ENCODE assay signal across 9 cellular contexts in the genomic region with DNA sequence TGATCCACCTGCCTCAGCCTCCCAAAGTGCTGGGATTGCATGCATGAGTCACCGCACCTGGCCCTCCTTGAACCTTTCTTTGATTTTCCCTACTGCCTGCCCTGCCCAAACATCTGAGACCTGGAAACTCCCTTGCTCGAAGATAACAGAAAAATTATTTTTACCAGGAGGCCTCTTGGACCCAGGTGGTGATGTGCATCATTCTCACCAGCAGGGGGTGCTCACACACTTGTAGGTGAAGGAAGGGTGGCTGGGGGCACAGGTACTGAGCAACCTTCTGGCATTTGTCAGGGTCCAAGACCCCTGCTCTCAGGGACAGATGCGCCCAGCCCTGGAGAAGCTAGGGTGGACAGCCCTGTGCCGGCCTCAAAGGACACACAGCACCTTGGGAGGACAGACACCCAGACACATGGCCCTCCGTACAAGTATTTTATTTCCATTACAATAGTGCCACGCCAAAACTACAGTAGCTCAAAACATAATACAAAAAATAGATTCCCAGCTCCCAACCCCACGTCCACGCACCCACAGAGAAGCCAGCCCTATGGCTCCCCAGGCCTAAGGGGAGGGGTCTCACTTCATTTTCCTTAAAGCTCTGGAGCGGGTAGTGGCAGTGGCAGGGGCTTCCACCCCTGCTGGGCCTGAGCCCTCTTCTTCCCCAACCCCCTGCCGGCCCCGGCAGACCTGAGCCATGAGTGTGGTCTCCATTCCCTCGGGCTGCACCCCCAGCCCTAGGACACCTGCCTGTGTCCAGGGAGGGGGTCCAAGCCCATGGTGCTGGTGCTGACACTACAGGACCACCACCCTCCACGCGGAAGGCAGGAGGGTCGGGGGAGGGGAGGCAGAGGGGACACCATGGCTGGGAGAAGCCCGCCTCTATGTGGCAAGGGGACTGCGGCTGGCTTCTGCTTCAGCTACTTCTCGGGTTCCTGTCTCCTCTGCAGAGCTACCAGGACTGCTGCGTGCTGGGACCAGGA. TPM values are rescaled to one million over a fixed set of nuclear protein-coding genes. Genes with fewer than 3 reads are reported as not detected.
A peak's percentile ranks its signal among the peaks of the same experiment; 100 is the strongest.
DNase-seq lines count a peak whose midpoint lies in the region; ATAC-seq and TF ChIP-seq lines count a peak whose summit lies in the region.
"Had no signal": no experiment of that assay in that cellular context is flagged by ENCODE, and none has a peak within 500 bp of the region (broad histone marks: within the 10 kb centered on the region; RNA-seq: fewer than 3 reads in every experiment).

No MANE protein-coding gene starts in this region.

- POLR2A ChIA-PET in activated CD8-positive, alpha-beta T cell treated with anti-CD3 and anti-CD28 coated beads, Interleukin-2, amount 10 ng/mL, durations not matched to agents 7 days and 5 days (lab: Charles Lee) = no interaction called here

- no peaks in the 10 kb centered on the region for H3K9me3 ChIP-seq in suprapubic skin

- no peaks in the 10 kb centered on the region for H3K4me1 ChIP-seq in suprapubic skin

- peaks cover 16% of the 10 kb centered on the region for H3K36me3 Mint-ChIP-seq in activated CD8-positive, alpha-beta T cell treated with anti-CD3 and anti-CD28 coated beads, Interleukin-2, amount 10 ng/mL, durations not matched to agents 7 days and 5 days (ENCODE audit: low read depth)
- H3K36me3 Mint-ChIP-seq in endothelial cell (ENCODE audit: low read depth, unreplicated experiment) (peaks cover 16% of the 10 kb centered on the region), neural crest cell (ENCODE audit: low read depth) (peaks cover 2% of the 10 kb centered on the region)

- no peak overlapping the region for H3K4me3 Mint-ChIP-seq in activated CD8-positive, alpha-beta T cell treated with anti-CD3 and anti-CD28 coated beads, Interleukin-2, amount 10 ng/mL, durations not matched to agents 7 days and 5 days
- no peak overlapping the region for H3K4me3 Mint-ChIP-seq in endothelial cell (ENCODE audit: unreplicated experiment)
- H3K4me3 Mint-ChIP-seq in neural crest cell = no peak overlapping the region

- H3K27me3 Mint-ChIP-seq in activated CD8-positive, alpha-beta T cell treated with anti-CD3 and anti-CD28 coated beads, Interleukin-2, amount 10 ng/mL, durations not matched to agents 7 days and 5 days (ENCODE audit: low read depth) = no peaks in the 10 kb centered on the region
- H3K27me3 Mint-ChIP-seq in endothelial cell (ENCODE audit: unreplicated experiment) (peaks cover 1% of the 10 kb centered on the region), neural crest cell (ENCODE audit: low read depth) (no peaks in the 10 kb centered on the region)

- WGBS in suprapubic skin = 82% methylated on average over 13 of the region's 19 CpGs

- CTCF ChIA-PET in activated CD8-positive, alpha-beta T cell treated with anti-CD3 and anti-CD28 coated beads, Interleukin-2, amount 10 ng/mL, durations not matched to agents 7 days and 5 days (lab: Charles Lee) = interaction anchor here (0.6 to 4.5 kb wide), 23 partner anchors 11 to 520 kb away, joined by 3 to 51 read pairs (median 4); no protein-coding TSS in a partner anchor

- H3K9me3 Mint-ChIP-seq in activated CD8-positive, alpha-beta T cell treated with anti-CD3 and anti-CD28 coated beads, Interleukin-2, amount 10 ng/mL, durations not matched to agents 7 days and 5 days (ENCODE audit: insufficient read depth) = no peaks in the 10 kb centered on the region
- no peaks in the 10 kb centered on the region for H3K9me3 Mint-ChIP-seq in endothelial cell (ENCODE audit: unreplicated experiment)
- no peaks in the 10 kb centered on the region for H3K9me3 Mint-ChIP-seq in neural crest cell

- H3K27me3 ChIP-seq in suprapubic skin = no peaks in the 10 kb centered on the region

- TF ChIP-seq EP300 in suprapubic skin (IDR thresholded peaks at IDR 0.05) = no peak

- DNase-seq in DMS53 (lab: John Stamatoyannopoulos, UW) = peak; percentile 71
- no peak for DNase-seq in DMS53 treated with DMSO at 0.1 percent for 48 hours (lab: John Stamatoyannopoulos, UW; ENCODE audit: unreplicated experiment)
- DNase-seq in NCI-H1694 treated with DMSO at 0.1 percent for 48 hours (lab: John Stamatoyannopoulos, UW) = peak; percentile 16
- DNase-seq in activated CD8-positive, alpha-beta T cell treated with anti-CD3 and anti-CD28 coated beads, Interleukin-2, amount 10 ng/mL, durations not matched to agents 7 days and 5 days = peak; percentile 81
- peak; percentile 68 for DNase-seq in endothelial cell (ENCODE audit: low spot score)
- DNase-seq in neural crest cell (ENCODE audit: low read depth, low spot score) = peak; percentile 54
- no peak for DNase-seq in suprapubic skin (ENCODE audit: low spot score in 2 of 2)
- DNase-seq in globus pallidus (ENCODE audit: low spot score) = no peak

- ATAC-seq in activated CD8-positive, alpha-beta T cell treated with anti-CD3 and anti-CD28 coated beads, Interleukin-2, amount 10 ng/mL, durations not matched to agents 7 days and 5 days = peak; percentile 64

- H3K4me3 ChIP-seq in suprapubic skin = no peak overlapping the region

- H3K27ac ChIP-seq in suprapubic skin = no peak overlapping the region
- H3K27ac ChIP-seq: epithelial cell of prostate had no signal

- no peaks in the 10 kb centered on the region for H3K4me1 Mint-ChIP-seq in activated CD8-positive, alpha-beta T cell treated with anti-CD3 and anti-CD28 coated beads, Interleukin-2, amount 10 ng/mL, durations not matched to agents 7 days and 5 days (ENCODE audit: low read depth)
- no peaks in the 10 kb centered on the region for H3K4me1 Mint-ChIP-seq in endothelial cell (ENCODE audit: unreplicated experiment)
- no peaks in the 10 kb centered on the region for H3K4me1 Mint-ChIP-seq in neural crest cell

- TF ChIP-seq POLR2A in suprapubic skin (IDR thresholded peaks at IDR 0.05) = no peak

- peaks cover 49% of the 10 kb centered on the region for H3K36me3 ChIP-seq in suprapubic skin

- TF ChIP-seq CTCF in endothelial cell (IDR thresholded peaks at IDR 0.05; ENCODE audit: unreplicated experiment) (peak; percentile 87), neural crest cell (conservative IDR thresholded peaks at IDR 0.05) (peak; percentile 75), suprapubic skin (IDR thresholded peaks at IDR 0.05) (peak; percentile 44 to 56)

- H3K27ac Mint-ChIP-seq in activated CD8-positive, alpha-beta T cell treated with anti-CD3 and anti-CD28 coated beads, Interleukin-2, amount 10 ng/mL, durations not matched to agents 7 days and 5 days = no peak overlapping the region
- H3K27ac Mint-ChIP-seq in endothelial cell (ENCODE audit: unreplicated experiment) (no peak overlapping the region), neural crest cell (ENCODE audit: unreplicated experiment) (peak overlapping the region; percentile 12)

RNA-seq across cellular contexts. Expression of a gene that starts 40.4 kb away (rescaled TPM):
- 10 to 100 TPM; 37.9 to 41.2 TPM for total RNA-seq in activated CD8-positive, alpha-beta T cell treated with anti-CD3 and anti-CD28 coated beads, Interleukin-2, amount 10 ng/mL, durations not matched to agents 7 days and 5 days
- total RNA-seq in endothelial cell (ENCODE audit: unreplicated experiment) (87.6 TPM), neural crest cell (97.5 and 99.9 TPM in 2 replicates), suprapubic skin (10 to 100 TPM; 32.9 to 40.6 (median 39.5) TPM)

Comparison
In these comparisons a context has a peak if more than half of its experiments do, and no peak if none do; other contexts are left out.
1. DNase-seq: peak in DMS53 (single experiment), NCI-H1694 treated with DMSO at 0.1 percent for 48 hours (single experiment), activated CD8-positive, alpha-beta T cell treated with anti-CD3 and anti-CD28 coated beads, Interleukin-2, amount 10 ng/mL, durations not matched to agents 7 days and 5 days (single experiment), endothelial cell (single experiment) and neural crest cell (single experiment); none in DMS53 treated with DMSO at 0.1 percent for 48 hours (single experiment), suprapubic skin (0 of 2) and globus pallidus (single experiment).
2. Peak in every context shown above with its lines, with median percentiles within 50 percentile points of each other: CTCF ChIP-seq.